11 cellular contexts compared by ENCODE assay signal in the genomic region with DNA sequence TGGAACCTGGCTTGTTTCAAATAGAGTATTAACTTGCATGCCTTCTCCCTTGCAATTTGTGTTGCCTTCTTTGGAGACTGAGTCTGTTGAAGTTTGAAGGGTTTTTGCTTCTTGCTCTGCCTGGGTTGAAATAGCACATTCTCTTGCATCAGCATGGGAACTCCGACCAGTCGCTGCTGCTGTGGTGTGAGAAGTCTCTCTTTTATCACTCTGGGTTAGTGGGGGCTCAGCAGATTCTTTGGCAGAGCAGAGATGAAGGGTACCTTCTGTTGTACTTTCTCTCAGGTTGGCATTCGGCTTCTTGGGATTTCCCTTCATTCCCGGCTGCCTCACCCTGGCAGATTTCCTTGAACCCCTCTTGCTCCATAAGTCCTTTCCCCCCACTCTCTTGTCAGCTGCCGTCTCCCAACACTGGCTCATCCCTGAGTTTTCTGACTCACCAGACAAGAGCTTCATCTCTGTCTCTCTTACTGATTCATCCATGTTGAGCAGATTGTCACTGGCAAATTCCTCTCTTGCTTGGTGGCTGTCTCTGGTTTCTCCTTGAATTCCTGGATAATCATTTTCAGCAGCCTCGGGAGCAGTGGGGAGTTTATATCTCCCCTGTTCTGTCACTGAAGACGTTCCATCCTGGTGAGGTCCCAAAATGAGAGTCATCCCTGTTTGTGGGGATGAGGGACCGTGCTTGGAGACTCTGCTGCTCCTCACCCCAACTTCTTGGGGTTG. TPM values are rescaled to one million over a fixed set of nuclear protein-coding genes. Genes with fewer than 3 reads are reported as not detected.
A peak's percentile ranks its signal among the peaks of the same experiment; 100 is the strongest.
DNase-seq lines count a peak whose midpoint lies in the region; ATAC-seq, FAIRE-seq and TF ChIP-seq lines count a peak whose summit lies in the region.
"Had no signal": no experiment of that assay in that cellular context is flagged by ENCODE, and none has a peak within 500 bp of the region (broad histone marks: within the 10 kb centered on the region; RNA-seq: fewer than 3 reads in every experiment).

No MANE protein-coding gene starts in this region.

- dilution Hi-C loops in keratinocyte (cut with MboI; ENCODE audit: extremely low pct_ligation_motif_present, low sequenced_read_pairs) = no loop called here

- H3K4me3 Mint-ChIP-seq in MCF 10A (ENCODE audit: unreplicated experiment) = no peak overlapping the region
- H3K4me3 Mint-ChIP-seq: CD8-positive, alpha-beta memory T cell had no signal

- H3K9ac ChIP-seq in keratinocyte (ENCODE audit: control insufficient read depth, extremely low read depth, insufficient read depth, low read length) (no peak overlapping the region), subcutaneous abdominal adipose tissue (ENCODE audit: low read length in 5 of 5) (no peak overlapping the region)

- POLR2A ChIA-PET in MCF 10A (lab: Yijun Ruan, JAX) = interaction anchor here (0.6 kb wide), 1 partner anchor 88 kb away, joined by 4 read pairs; no protein-coding TSS in a partner anchor

- no peaks in the 10 kb centered on the region for H4K20me1 ChIP-seq in keratinocyte (ENCODE audit: control insufficient read depth, extremely low read depth, insufficient read depth, low read length)

- no peaks in the 10 kb centered on the region for H3K27me3 ChIP-seq in breast epithelium
- H3K27me3 ChIP-seq in keratinocyte (ENCODE audit: control insufficient read depth, extremely low read depth, insufficient read depth, low read length) = no peaks in the 10 kb centered on the region
- H3K27me3 ChIP-seq in subcutaneous abdominal adipose tissue (ENCODE audit: control insufficient read depth in 5 of 5, insufficient read depth in 4 of 5, low read length in 5 of 5) = peaks cover 0 to 6% (median 0%) of the 10 kb centered on the region in 5 donors
- H3K27me3 ChIP-seq: spleen, upper lobe of left lung had no signal

- no peak for TF ChIP-seq POLR2A in breast epithelium (IDR thresholded peaks at IDR 0.05)

- no peaks in the 10 kb centered on the region for H3K9me3 Mint-ChIP-seq in MCF 10A (ENCODE audit: unreplicated experiment)
- H3K9me3 Mint-ChIP-seq: CD8-positive, alpha-beta memory T cell had no signal

- H3K4me3 ChIP-seq in breast epithelium (no peak overlapping the region), keratinocyte (ENCODE audit: control insufficient read depth in 2 of 3, extremely low read depth in 1 of 3, insufficient read depth in 2 of 3, low read depth in 1 of 3, low read length in 3 of 3) (no peak overlapping the region), subcutaneous abdominal adipose tissue (ENCODE audit: low read depth in 1 of 5, low read length in 5 of 5) (peak overlapping the region in 1 of 5 donors; percentile 28)
- H3K4me3 ChIP-seq: spleen, upper lobe of left lung had no signal

- intact Hi-C loops in MCF 10A (cut with micrococcal nuclease) = no loop called here
- intact Hi-C loops in breast epithelium (cut with DNase I; ENCODE audit: low total_unique reads) = no loop called here

- ATAC-seq in GM19395 (IDR thresholded peaks at IDR 0.05; ENCODE audit: unreplicated experiment) (no peak), GM21367 (IDR thresholded peaks at IDR 0.05; ENCODE audit: unreplicated experiment) (no peak)

- no peaks in the 10 kb centered on the region for H3K27me3 Mint-ChIP-seq in MCF 10A (ENCODE audit: insufficient read depth, unreplicated experiment)

- FAIRE-seq in keratinocyte (lab: Jason Lieb, UNC) = peak; percentile 34

- no peak overlapping the region for H3K27ac Mint-ChIP-seq in MCF 10A (ENCODE audit: low read depth, unreplicated experiment)
- H3K27ac Mint-ChIP-seq: CD8-positive, alpha-beta memory T cell had no signal

- H3K36me3 Mint-ChIP-seq in MCF 10A (ENCODE audit: insufficient read depth, unreplicated experiment) = no peaks in the 10 kb centered on the region

- peaks cover 6% of the 10 kb centered on the region for H3K4me1 Mint-ChIP-seq in MCF 10A (ENCODE audit: insufficient read depth, unreplicated experiment)

- TF ChIP-seq CTCF in MCF 10A (IDR thresholded peaks at IDR 0.05; ENCODE audit: unreplicated experiment) (no peak), breast epithelium (IDR thresholded peaks at IDR 0.05) (no peak), keratinocyte (optimal IDR thresholded peaks at IDR 0.05 in 1 of 3, IDR thresholded peaks at IDR 0.05 in 1 of 3, conservative IDR thresholded peaks at IDR 0.05 in 1 of 3; ENCODE audit: extremely low read depth in 1 of 3, insufficient read depth in 2 of 3, low read length in 3 of 3) (no peak)

- H3K4me2 ChIP-seq in keratinocyte (ENCODE audit: control insufficient read depth, extremely low read depth, insufficient read depth, low read depth, low read length) = no peak overlapping the region

- H3K79me2 ChIP-seq in keratinocyte (ENCODE audit: control insufficient read depth, insufficient read depth, low read length) = no peaks in the 10 kb centered on the region

- H3K27ac ChIP-seq in breast epithelium (no peak overlapping the region), keratinocyte (ENCODE audit: control insufficient read depth, insufficient read depth, low read length) (no peak overlapping the region), subcutaneous abdominal adipose tissue (ENCODE audit: low read depth, low read length) (peak overlapping the region; percentile 13)
- H3K27ac ChIP-seq: upper lobe of left lung had no signal

- H3K9me1 ChIP-seq in keratinocyte (ENCODE audit: control insufficient read depth, extremely low read depth, insufficient read depth, low read length) = no peaks in the 10 kb centered on the region

- H2AFZ ChIP-seq in keratinocyte (ENCODE audit: control insufficient read depth, low read length) = no peak overlapping the region

- H3K4me1 ChIP-seq in breast epithelium (no peaks in the 10 kb centered on the region), keratinocyte (ENCODE audit: control insufficient read depth, extremely low read depth, insufficient read depth, low read length) (peaks cover 28% of the 10 kb centered on the region), subcutaneous abdominal adipose tissue (ENCODE audit: control insufficient read depth in 5 of 5, insufficient read depth in 5 of 5, low read length in 5 of 5) (no peaks in the 10 kb centered on the region)
- H3K4me1 ChIP-seq: upper lobe of left lung had no signal

- CTCF ChIA-PET in MCF 10A (lab: Yijun Ruan, JAX) = no interaction called here

- no peaks in the 10 kb centered on the region for H3K9me3 ChIP-seq in breast epithelium
- no peaks in the 10 kb centered on the region for H3K9me3 ChIP-seq in keratinocyte (ENCODE audit: control insufficient read depth, low read depth, low read length)
- H3K9me3 ChIP-seq in subcutaneous abdominal adipose tissue (ENCODE audit: control insufficient read depth in 5 of 5, low read length in 5 of 5) = no peaks in the 10 kb centered on the region
- H3K9me3 ChIP-seq: spleen, upper lobe of left lung had no signal

- no TSS peak for BruUV-seq in MCF 10A (replicated peaks; lab: Mats Ljungman, UMichigan)

- DNase-seq in MCF 10A (ENCODE audit: unreplicated experiment) (peak; percentile 62), breast epithelium (ENCODE audit: low spot score in 2 of 2) (no peak), amniotic epithelial cell (ENCODE audit: low read depth) (peak; percentile 92), keratinocyte (ENCODE audit: low read depth, low spot score) (no peak)
- no peak for DNase-seq in activated effector memory CD4-positive, alpha-beta T cell treated with Interleukin-2 at 50 U/mL for 16 hours
- DNase-seq: spleen, upper lobe of left lung had no signal

- H3K36me3 ChIP-seq in breast epithelium (no peaks in the 10 kb centered on the region), keratinocyte (ENCODE audit: control insufficient read depth in 2 of 2, extremely low read depth in 1 of 2, insufficient read depth in 2 of 2, low read length in 2 of 2) (no peaks in the 10 kb centered on the region), subcutaneous abdominal adipose tissue (ENCODE audit: control insufficient read depth in 5 of 5, insufficient read depth in 5 of 5, low read length in 5 of 5) (no peaks in the 10 kb centered on the region)
- H3K36me3 ChIP-seq: spleen, upper lobe of left lung had no signal

RNA-seq across cellular contexts. Expression of gene ALPK2, which starts 49.9 kb away (rescaled TPM):
- total RNA-seq in MCF 10A (2022) (0.16 and 0.37 TPM in 2 replicates), breast epithelium (1 to 10 TPM in 1 of 3 donors, under 1 TPM in 2; under 0.01 to 1.8 (median 0.29) TPM)
- polyA plus RNA-seq in keratinocyte = 0.01 to 0.19 TPM (median 0.07 TPM) in 3 replicates
- polyA plus RNA-seq in keratinocyte (2011; ENCODE audit: low read depth) = not detected
- 0.07 TPM in 1 of 2 replicates, not detected in the other for polyA plus RNA-seq in keratinocyte (2011; cell fraction: cytosol; rRNA removed)
- 0.05 and 0.12 TPM in 2 replicates for polyA plus RNA-seq in keratinocyte (2011; cell fraction: nucleus; rRNA removed)
- 0.05 TPM in 1 of 2 replicates, not detected in the other for polyA plus RNA-seq in keratinocyte (2012; ENCODE audit: low replicate concordance)
- 0.64 TPM in 1 of 3 replicates, not detected in the others for polyA minus RNA-seq in keratinocyte
- not detected for polyA minus RNA-seq in keratinocyte (2011; cell fraction: cytosol; rRNA and poly(A)+ RNA removed)
- 0.23 TPM in 1 of 2 replicates, not detected in the other for polyA minus RNA-seq in keratinocyte (2011; cell fraction: nucleus; rRNA and poly(A)+ RNA removed)

Comparison
In these comparisons a context has a peak if more than half of its experiments do, and no peak if none do; other contexts are left out.
1. DNase-seq: peak in MCF 10A (single experiment) and amniotic epithelial cell (single experiment); none in breast epithelium (0 of 2), keratinocyte (single experiment) and activated effector memory CD4-positive, alpha-beta T cell treated with Interleukin-2 at 50 U/mL for 16 hours (single experiment).